ENCODE assay signal across 8 cellular contexts in genomic region chr11:96045622-96046456, GRCh38.
DNase-seq lines count a peak whose midpoint lies in the region; ATAC-seq and TF ChIP-seq lines count a peak whose summit lies in the region.

No MANE protein-coding gene starts in this region.

- H3K27ac ChIP-seq in iPS DF 6.9 (ENCODE audit: low read length) = no peak overlapping the region
- H3K27ac ChIP-seq in gastrocnemius medialis = peak overlapping the region in 1 of 4 donors; percentile 1

- H3K4me3 ChIP-seq in LNCaP clone FGC (ENCODE audit: low read depth, low read length) = no peak overlapping the region
- no peak overlapping the region for H3K4me3 ChIP-seq in astrocyte of the spinal cord (ENCODE audit: low read depth, low read length)
- H3K4me3 ChIP-seq in iPS DF 6.9 (ENCODE audit: low read length) = no peak overlapping the region
- H3K4me3 ChIP-seq in gastrocnemius medialis = peak overlapping the region in 2 of 4 donors; percentile 5 to 31

- no peak for TF ChIP-seq POLR2A in gastrocnemius medialis (IDR thresholded peaks at IDR 0.05)

- no peak for DNase-seq in LNCaP clone FGC (ENCODE audit: low read depth)
- DNase-seq in astrocyte of the spinal cord (ENCODE audit: low read depth, low spot score) = peak; percentile 86
- peak; percentile 31 for DNase-seq in iPS DF 6.9 (ENCODE audit: low read depth, low spot score)
- DNase-seq in gastrocnemius medialis = peak in 1 of 2 donors; percentile 13
- DNase-seq in DMS79 (lab: John Stamatoyannopoulos, UW) = no peak
- DNase-seq in GM10248 (ENCODE audit: extremely low spot score) = no peak

- intact Hi-C loops in gastrocnemius medialis (cut with DNase I; ENCODE audit: low total_unique reads) = no loop called here

- POLR2A ChIA-PET in GM10248 (lab: Yijun Ruan, JAX) = no interaction called here

- peak; percentile 10; the same call in 1 of the 2 replicates for TF ChIP-seq CTCF in LNCaP clone FGC (IDR thresholded peaks at IDR 0.05; ENCODE audit: control insufficient read depth, extremely low read depth, insufficient read depth)
- TF ChIP-seq CTCF in astrocyte of the spinal cord (IDR thresholded peaks at IDR 0.05; ENCODE audit: low read depth, low read length) = peak; percentile 60
- TF ChIP-seq CTCF in gastrocnemius medialis (IDR thresholded peaks at IDR 0.05 in 4 of 5, conservative IDR thresholded peaks at IDR 0.05 in 1 of 5) = no peak
- no peak for TF ChIP-seq CTCF in GM10248 (IDR thresholded peaks at IDR 0.05; ENCODE audit: control extremely low read depth, extremely low read depth, low read depth, missing control alignments)

- in situ Hi-C loops in astrocyte of the spinal cord (cut with HindIII; ENCODE audit: low sequenced_read_pairs) = no loop called here
- in situ Hi-C loops in gastrocnemius medialis (cut with MboI; ENCODE audit: low sequenced_read_pairs in 4 of 4) = no loop called here

- WGBS in iPS DF 6.9 (ENCODE audit: insufficient coverage, insufficient read length) = no CpG with 5 or more reads among the region's 11 CpGs

- H3K9me3 ChIP-seq in iPS DF 6.9 (ENCODE audit: control insufficient read depth, insufficient read depth, low read length) = no peaks in the 10 kb centered on the region
- H3K9me3 ChIP-seq in gastrocnemius medialis = no peaks in the 10 kb centered on the region

- no peaks in the 10 kb centered on the region for H3K36me3 ChIP-seq in iPS DF 6.9 (ENCODE audit: control insufficient read depth, insufficient read depth, low read length)
- no peaks in the 10 kb centered on the region for H3K36me3 ChIP-seq in gastrocnemius medialis

- CTCF ChIA-PET in GM10248 (lab: Yijun Ruan, JAX) = interaction anchor here (1.2 kb wide), 1 partner anchor 8 kb away, joined by 3 read pairs; no protein-coding TSS in a partner anchor

- H3K27me3 ChIP-seq in iPS DF 6.9 (ENCODE audit: control insufficient read depth, insufficient read depth, low read length) (no peaks in the 10 kb centered on the region), gastrocnemius medialis (no peaks in the 10 kb centered on the region)

- no peaks in the 10 kb centered on the region for H3K4me1 ChIP-seq in iPS DF 6.9 (ENCODE audit: control insufficient read depth, insufficient read depth, low read length)
- H3K4me1 ChIP-seq in gastrocnemius medialis = peaks cover 3 to 8% of the 10 kb centered on the region in 2 donors

- ATAC-seq in gastrocnemius medialis = peak; percentile 18 to 47
- no peak for ATAC-seq in GM18870 (IDR thresholded peaks at IDR 0.05; ENCODE audit: unreplicated experiment)
- ATAC-seq in HG02885 (IDR thresholded peaks at IDR 0.05; ENCODE audit: poor library complexity, unreplicated experiment) = no peak

Comparison
In these comparisons a context has a peak if more than half of its experiments do, and no peak if none do; other contexts are left out.
1. DNase-seq: peak in astrocyte of the spinal cord (single experiment) and iPS DF 6.9 (single experiment); none in LNCaP clone FGC (single experiment), DMS79 (single experiment) and GM10248 (single experiment).
2. CTCF ChIP-seq: peak in LNCaP clone FGC (single experiment) and astrocyte of the spinal cord (single experiment); none in gastrocnemius medialis (0 of 5) and GM10248 (single experiment).
3. ATAC-seq: peak in gastrocnemius medialis (2 of 2); none in GM18870 (single experiment) and HG02885 (single experiment).